Comparison of ENCODE assay signal across 8 cellular contexts in the genomic region with DNA sequence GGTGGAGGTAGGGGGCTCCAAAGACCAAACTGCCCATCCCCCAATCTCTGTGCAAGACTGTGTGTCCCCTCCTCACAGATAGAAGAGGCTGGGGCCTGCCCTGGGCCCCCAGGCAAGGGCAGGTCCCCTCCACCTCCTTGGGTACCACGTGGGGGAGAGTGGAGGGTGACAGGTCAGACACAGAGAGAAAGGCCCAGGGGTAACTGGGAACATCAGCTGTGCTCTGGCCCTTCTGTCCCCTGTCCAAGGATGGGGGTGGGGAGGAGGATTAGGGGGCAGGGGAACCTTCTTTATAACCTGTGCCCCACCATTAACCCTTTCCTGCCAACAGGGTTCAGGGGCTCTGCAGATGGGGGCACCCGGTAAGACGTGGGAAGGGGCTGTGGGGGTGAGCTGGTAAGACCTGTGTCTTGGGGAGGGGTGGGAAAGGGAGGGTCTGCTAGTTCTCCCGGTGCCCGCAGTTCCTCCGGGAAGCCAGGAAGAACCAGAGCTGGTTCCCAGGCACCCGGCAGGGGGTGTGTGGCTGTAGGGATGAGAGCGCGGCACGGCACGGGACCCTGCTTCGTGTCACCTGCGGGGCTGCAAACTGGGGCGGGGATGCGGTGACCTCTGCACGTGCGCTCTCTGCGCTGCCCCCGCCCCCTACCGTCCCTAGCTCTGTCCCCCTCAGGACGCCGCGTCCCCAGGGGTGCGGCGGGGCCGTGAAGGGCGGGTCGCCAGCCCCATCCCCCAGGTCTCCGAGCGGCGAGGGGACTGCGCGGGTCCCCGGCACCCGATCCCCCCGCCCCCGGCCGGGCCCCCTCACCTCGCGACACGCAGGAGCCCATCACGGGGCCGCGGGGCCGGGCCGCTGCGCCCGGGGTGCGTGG. TPM values are rescaled to one million over a fixed set of nuclear protein-coding genes. Genes with fewer than 3 reads are reported as not detected.
DNase-seq lines count a peak whose midpoint lies in the region; ATAC-seq and TF ChIP-seq lines count a peak whose summit lies in the region.

No MANE protein-coding gene starts in this region.

- DNase-seq in SK-N-SH: peak; percentile 75
- DNase-seq in SJSA1 (ENCODE audit: low read depth in 1 of 2, low spot score in 2 of 2): no peak
- DNase-seq in fibroblast of lung (ENCODE audit: low read depth in 2 of 2): no peak
- peak; percentile 31 for DNase-seq in stimulated activated naive B cell treated with anti-CD40 and anti-IgM and Interleukin-4, amounts not matched to agents 10 μg/mL and 1 μg/mL and 100 μg/mL, for 72 hours

- H3K27me3 Mint-ChIP-seq in stimulated activated naive B cell treated with anti-CD40 and anti-IgM and Interleukin-4, amounts not matched to agents 10 μg/mL and 1 μg/mL and 100 μg/mL, for 72 hours: peaks cover 42 to 61% of the 10 kb centered on the region in 2 donors

- TF ChIP-seq RAD21 in SK-N-SH (IDR thresholded peaks at IDR 0.05; ENCODE audit: low read length): no peak

- H3K9ac ChIP-seq in SK-N-SH: no peak overlapping the region
- H3K9ac ChIP-seq in fibroblast of lung (ENCODE audit: insufficient read depth, low read length): peak overlapping the region; percentile 53

- peaks cover 15 to 22% of the 10 kb centered on the region in 2 experiments; a peak in 3 of 4 replicates for H3K4me1 ChIP-seq in SK-N-SH (ENCODE audit: control insufficient read depth in 1 of 2, insufficient read depth in 2 of 2, low read depth in 1 of 2, low read length in 1 of 2)
- H3K4me1 ChIP-seq in SJSA1 (replicated peaks): peaks cover 29% of the 10 kb centered on the region
- peaks cover 15% of the 10 kb centered on the region for H3K4me1 ChIP-seq in fibroblast of lung (ENCODE audit: control insufficient read depth, extremely low read depth, insufficient read depth, low read length)

- no peaks in the 10 kb centered on the region for H3K9me2 ChIP-seq in SK-N-SH

- WGBS in SK-N-SH (ENCODE audit: low lambda C conversion rate): 31% methylated on average over 2 of the region's 49 CpGs

- H3K9me3 ChIP-seq in SK-N-SH: no peaks in the 10 kb centered on the region
- no peaks in the 10 kb centered on the region for H3K9me3 ChIP-seq in SJSA1 (replicated peaks)
- no peaks in the 10 kb centered on the region for H3K9me3 ChIP-seq in fibroblast of lung (ENCODE audit: control insufficient read depth, insufficient read depth, low read depth, low read length)

- H3F3A ChIP-seq in SK-N-SH (replicated peaks; ENCODE audit: insufficient read depth): peaks cover 25% of the 10 kb centered on the region

- H3K79me2 ChIP-seq in SK-N-SH (ENCODE audit: insufficient read depth) (no peaks in the 10 kb centered on the region), fibroblast of lung (ENCODE audit: control insufficient read depth, insufficient read depth, low read length) (no peaks in the 10 kb centered on the region)

- no peaks in the 10 kb centered on the region for H3K36me3 Mint-ChIP-seq in stimulated activated naive B cell treated with anti-CD40 and anti-IgM and Interleukin-4, amounts not matched to agents 10 μg/mL and 1 μg/mL and 100 μg/mL, for 72 hours

- ATAC-seq in SK-N-SH treated with all-trans-retinoic acid at 6 μM for 48 hours: no peak
- peak; percentile 30 to 40 for ATAC-seq in stimulated activated naive B cell treated with anti-CD40 and anti-IgM and Interleukin-4, amounts not matched to agents 10 μg/mL and 1 μg/mL and 100 μg/mL, for 72 hours (replicated peaks)
- no peak for ATAC-seq in GM21526 (IDR thresholded peaks at IDR 0.05; ENCODE audit: low FRiP score, unreplicated experiment)
- ATAC-seq in GM19452 (IDR thresholded peaks at IDR 0.05; ENCODE audit: unreplicated experiment): no peak
- ATAC-seq in GM21737 (IDR thresholded peaks at IDR 0.05; ENCODE audit: unreplicated experiment): no peak

- H3K4me3 ChIP-seq in SK-N-SH (ENCODE audit: low read depth in 2 of 2, low read length in 1 of 2) (peak overlapping the region; percentile 53 to 65), SJSA1 (peak overlapping the region; percentile 42), fibroblast of lung (replicated peaks in 1 of 4; ENCODE audit: control extremely low read depth in 1 of 4, insufficient read depth in 1 of 4, low read depth in 3 of 4, low read length in 4 of 4) (peak overlapping the region in 3 of 4 experiments; percentile 14 to 47 (median 29))

- H3K4me3 Mint-ChIP-seq in stimulated activated naive B cell treated with anti-CD40 and anti-IgM and Interleukin-4, amounts not matched to agents 10 μg/mL and 1 μg/mL and 100 μg/mL, for 72 hours: peak overlapping the region; percentile 60 to 81

- CTCF ChIA-PET in SK-N-SH (lab: Yijun Ruan, JAX): interaction anchor here (0.5 to 12.3 kb wide), 42 partner anchors 8 to 490 kb away, joined by 3 to 513 read pairs (median 4); partner anchors contain the start of genes CLCNKB, EPHA2, NECAP2 and ZBTB17

- H4K20me1 ChIP-seq in SK-N-SH (ENCODE audit: insufficient read depth) (no peaks in the 10 kb centered on the region), fibroblast of lung (ENCODE audit: control insufficient read depth, extremely low read depth, insufficient read depth, low read length) (no peaks in the 10 kb centered on the region)

- H3K4me1 Mint-ChIP-seq in stimulated activated naive B cell treated with anti-CD40 and anti-IgM and Interleukin-4, amounts not matched to agents 10 μg/mL and 1 μg/mL and 100 μg/mL, for 72 hours: peaks cover 17 to 41% of the 10 kb centered on the region in 2 donors

- H3K9me3 Mint-ChIP-seq in stimulated activated naive B cell treated with anti-CD40 and anti-IgM and Interleukin-4, amounts not matched to agents 10 μg/mL and 1 μg/mL and 100 μg/mL, for 72 hours: no peaks in the 10 kb centered on the region

- TF ChIP-seq CTCF in SK-N-SH (IDR thresholded peaks at IDR 0.05) (peak; percentile 31), fibroblast of lung (conservative IDR thresholded peaks at IDR 0.05 in 1 of 2, IDR thresholded peaks at IDR 0.05 in 1 of 2; ENCODE audit: low read depth in 1 of 2, low read length in 2 of 2) (peak in 1 of 2 donors; percentile 5)

- no peak overlapping the region for H3K27ac ChIP-seq in SK-N-SH (ENCODE audit: low read depth in 2 of 2, low read length in 1 of 2)
- no peak overlapping the region for H3K27ac ChIP-seq in SJSA1
- no peak overlapping the region for H3K27ac ChIP-seq in fibroblast of lung (ENCODE audit: insufficient read depth, low read length)

- no peak overlapping the region for H3K27ac Mint-ChIP-seq in stimulated activated naive B cell treated with anti-CD40 and anti-IgM and Interleukin-4, amounts not matched to agents 10 μg/mL and 1 μg/mL and 100 μg/mL, for 72 hours

- TF ChIP-seq EP300 in SK-N-SH (IDR thresholded peaks at IDR 0.05; ENCODE audit: borderline replicate concordance in 1 of 2, low read depth in 1 of 2, low read length in 1 of 2): no peak

- POLR2A ChIA-PET in SK-N-SH (lab: Yijun Ruan, JAX): no interaction called here

- peak overlapping the region; percentile 65; the same call in 1 of the 2 replicates for H2AFZ ChIP-seq in SK-N-SH (ENCODE audit: low read depth)
- no peak overlapping the region for H2AFZ ChIP-seq in fibroblast of lung (ENCODE audit: low read length)

- no peaks in the 10 kb centered on the region for H3K27me3 ChIP-seq in SK-N-SH (ENCODE audit: insufficient read depth)
- H3K27me3 ChIP-seq in SJSA1 (replicated peaks): no peaks in the 10 kb centered on the region; the same call in 1 of the 2 replicates
- H3K27me3 ChIP-seq in fibroblast of lung (ENCODE audit: control insufficient read depth, insufficient read depth, low read length): no peaks in the 10 kb centered on the region

- H3K4me2 ChIP-seq in SK-N-SH: peak overlapping the region; percentile 78
- peak overlapping the region; percentile 71 for H3K4me2 ChIP-seq in fibroblast of lung (ENCODE audit: extremely low read depth, insufficient read depth, low read length)

- H3K36me3 ChIP-seq in SK-N-SH (replicated peaks in 1 of 2; ENCODE audit: control insufficient read depth in 1 of 2, insufficient read depth in 2 of 2, low read length in 1 of 2): no peaks in the 10 kb centered on the region
- H3K36me3 ChIP-seq in SJSA1: no peaks in the 10 kb centered on the region
- no peaks in the 10 kb centered on the region for H3K36me3 ChIP-seq in fibroblast of lung (ENCODE audit: control insufficient read depth, insufficient read depth, low read length)

TF ChIP-seq in SK-N-SH, 30 proteins besides CTCF, POLR2A, EP300 and RAD21 (continues in another document):
- no peak for TF ChIP-seq FOXM1 (IDR thresholded peaks at IDR 0.05; ENCODE audit: low read depth)

TF ChIP-seq in SK-N-SH treated with all-trans-retinoic acid at 6 μM for 48 hours, 23 proteins besides CTCF, POLR2A, EP300 and RAD21 (continues in another document):
- TF ChIP-seq ZNF565 (CRISPR knock-in tag; conservative IDR thresholded peaks at IDR 0.05; ENCODE audit: low read depth): no peak

RNA-seq across cellular contexts. Expression of gene FAM131C, which starts 0.6 kb away (rescaled TPM):
- polyA plus RNA-seq in SK-N-SH (2012; rRNA removed) (0.97 and 1.6 TPM in 2 replicates), fibroblast of lung (0.26 and 0.34 TPM in 2 replicates)
- polyA plus RNA-seq in SK-N-SH (2012; cell fraction: cytosol; rRNA removed): 0.71 and 1.2 TPM in 2 replicates
- 0.95 and 2.1 TPM in 2 replicates for polyA plus RNA-seq in SK-N-SH (2012; cell fraction: nucleus; rRNA removed)
- 0.11 TPM in 1 of 2 replicates, not detected in the other for total RNA-seq in SJSA1 (2014; rRNA removed; shearing (Covaris generic))
- total RNA-seq in fibroblast of lung: 0.26 and 0.50 TPM in 2 replicates
- 0.66 and 0.91 TPM in 2 replicates for polyA plus RNA-seq in fibroblast of lung (2012)
- polyA minus RNA-seq in fibroblast of lung (ENCODE audit: low replicate concordance): 2.0 and 2.6 TPM in 2 replicates

RNA-seq across cellular contexts. Expression of gene CLCNKB, which starts 29.3 kb away (rescaled TPM):
- polyA plus RNA-seq in SK-N-SH (2012; rRNA removed) (0.37 and 0.41 TPM in 2 replicates), fibroblast of lung (0.07 and 0.09 TPM in 2 replicates)
- polyA plus RNA-seq in SK-N-SH (2012; cell fraction: cytosol; rRNA removed): 0.18 and 0.25 TPM in 2 replicates
- polyA plus RNA-seq in SK-N-SH (2012; cell fraction: nucleus; rRNA removed): 2.0 and 2.4 TPM in 2 replicates
- not detected in 2 replicates for total RNA-seq in SJSA1 (2014; rRNA removed; shearing (Covaris generic))
- total RNA-seq in fibroblast of lung: under 0.01 and 0.33 TPM in 2 replicates
- polyA plus RNA-seq in fibroblast of lung (2012): 0.05 TPM in 1 of 2 replicates, not detected in the other
- polyA minus RNA-seq in fibroblast of lung (ENCODE audit: low replicate concordance): not detected in 2 replicates

RNA-seq across cellular contexts. Expression of gene CLCNKA, which starts 51.0 kb away (rescaled TPM):
- 0.03 TPM in 2 replicates for polyA plus RNA-seq in SK-N-SH (2012; rRNA removed)
- polyA plus RNA-seq in SK-N-SH (2012; cell fraction: cytosol; rRNA removed): 0.01 TPM in 1 of 2 replicates, not detected in the other
- polyA plus RNA-seq in SK-N-SH (2012; cell fraction: nucleus; rRNA removed): 0.24 and 0.46 TPM in 2 replicates
- not detected in 2 replicates for total RNA-seq in SJSA1 (2014; rRNA removed; shearing (Covaris generic))
- total RNA-seq in fibroblast of lung: under 0.01 TPM in 2 replicates
- 0.05 TPM in 1 of 2 replicates, not detected in the other for polyA plus RNA-seq in fibroblast of lung
- not detected in 2 replicates for polyA plus RNA-seq in fibroblast of lung (2012)
- polyA minus RNA-seq in fibroblast of lung (ENCODE audit: low replicate concordance): not detected in 2 replicates

RNA-seq across cellular contexts. Expression of gene HSPB7, which starts 55.0 kb away (rescaled TPM):
- polyA plus RNA-seq in SK-N-SH (2012; rRNA removed) (0.05 and 0.23 TPM in 2 replicates), fibroblast of lung (10.1 and 14.2 TPM in 2 replicates)
- 0.03 and 0.08 TPM in 2 replicates for polyA plus RNA-seq in SK-N-SH (2012; cell fraction: cytosol; rRNA removed)
- polyA plus RNA-seq in SK-N-SH (2012; cell fraction: nucleus; rRNA removed): 0.06 and 0.11 TPM in 2 replicates
- total RNA-seq in SJSA1 (2014; rRNA removed; shearing (Covaris generic)): not detected in 2 replicates
- total RNA-seq in fibroblast of lung: 1.0 and 4.5 TPM in 2 replicates
- polyA plus RNA-seq in fibroblast of lung (2012): 16.4 and 25.3 TPM in 2 replicates
- 15.2 and 16.3 TPM in 2 replicates for polyA minus RNA-seq in fibroblast of lung (ENCODE audit: low replicate concordance)

Comparison
In these comparisons a context has a peak if more than half of its experiments do, and no peak if none do; other contexts are left out.
1. DNase-seq: peak in SK-N-SH (single experiment) and stimulated activated naive B cell treated with anti-CD40 and anti-IgM and Interleukin-4, amounts not matched to agents 10 μg/mL and 1 μg/mL and 100 μg/mL, for 72 hours (single experiment); none in SJSA1 (0 of 2) and fibroblast of lung (0 of 2).
2. ATAC-seq: peak in stimulated activated naive B cell treated with anti-CD40 and anti-IgM and Interleukin-4, amounts not matched to agents 10 μg/mL and 1 μg/mL and 100 μg/mL, for 72 hours (2 of 2); none in SK-N-SH treated with all-trans-retinoic acid at 6 μM for 48 hours (single experiment), GM21526 (single experiment), GM19452 (single experiment) and GM21737 (single experiment).
3. Peak in every context shown above with its lines, with median percentiles within 50 percentile points of each other: H3K4me3 ChIP-seq.